In genomic region chr9:131899248-131899882, GRCh38 we compare ENCODE assay signal across 19 cellular contexts.
DNase-seq lines count a peak whose midpoint lies in the region; ATAC-seq and TF ChIP-seq lines count a peak whose summit lies in the region.
"Had no signal": no experiment of that assay in that cellular context is flagged by ENCODE, and none has a peak within 500 bp of the region (broad histone marks: within the 10 kb centered on the region; RNA-seq: fewer than 3 reads in every experiment).

No MANE protein-coding gene starts in this region.

- no peak for ATAC-seq in sciatic nerve
- ATAC-seq in GM21367 (IDR thresholded peaks at IDR 0.05; ENCODE audit: unreplicated experiment): no peak

- H3K27ac Mint-ChIP-seq in brain: peak overlapping the region; percentile 1 to 67 (median 6)
- H3K27ac Mint-ChIP-seq: IgD-negative memory B cell had no signal

- H3K18ac ChIP-seq in neuronal stem cell (ENCODE audit: low read length): no peak overlapping the region

- intact Hi-C loops in sciatic nerve (cut with DNase I) (no loop called here), left ventricle myocardium inferior (cut with micrococcal nuclease) (no loop called here)

- peak overlapping the region; percentile 56 for H3K27ac ChIP-seq in HUES48 (ENCODE audit: low read depth, low read length)
- H3K27ac ChIP-seq in neuronal stem cell (replicated peaks; ENCODE audit: low read length): no peak overlapping the region
- no peak overlapping the region for H3K27ac ChIP-seq in left ventricle myocardium inferior (replicated peaks)
- H3K27ac ChIP-seq: C4-2B, HL-60, SJCRH30 had no signal

- H2AK5ac ChIP-seq in neuronal stem cell (ENCODE audit: low read depth, low read length): no peak overlapping the region

- no peak overlapping the region for H2BK5ac ChIP-seq in neuronal stem cell (ENCODE audit: low read length)

- no peak overlapping the region for H3K14ac ChIP-seq in neuronal stem cell (ENCODE audit: low read length)

- no peak overlapping the region for H4K91ac ChIP-seq in neuronal stem cell (ENCODE audit: low read depth, low read length, poor library complexity)

- H3K36me3 ChIP-seq in HUES48 (ENCODE audit: control insufficient read depth, insufficient read depth, low read length) (no peaks in the 10 kb centered on the region), neuronal stem cell (replicated peaks in 1 of 2; ENCODE audit: control insufficient read depth in 2 of 2, insufficient read depth in 2 of 2, low read length in 2 of 2) (no peaks in the 10 kb centered on the region), left ventricle myocardium inferior (no peaks in the 10 kb centered on the region)
- H3K36me3 ChIP-seq: HAP-1, SJCRH30 had no signal

- DNase-seq in iPS-NIHi11 (ENCODE audit: low spot score) (peak; percentile 55), neuronal stem cell (ENCODE audit: low spot score) (no peak), sciatic nerve (ENCODE audit: low spot score) (no peak), left ventricle myocardium inferior (no peak)
- DNase-seq: ACHN, AML-193, DMS79, Karpas-422, NCI-H1417 treated with DMSO at 0.1 percent for 48 hours, NCI-H187 treated with DMSO at 0.1 percent for 48 hours, NCI-H2227 treated with DMSO at 0.1 percent for 48 hours, SJCRH30 had no signal

- peaks cover 4% of the 10 kb centered on the region for H3K36me3 Mint-ChIP-seq in brain
- H3K36me3 Mint-ChIP-seq: IgD-negative memory B cell had no signal

- no peak overlapping the region for H3K4me2 ChIP-seq in neuronal stem cell (ENCODE audit: insufficient read depth, low read length, poor library complexity, severe bottlenecking)

- H3K27me3 ChIP-seq in HUES48 (ENCODE audit: control insufficient read depth, insufficient read depth, low read length) (no peaks in the 10 kb centered on the region), neuronal stem cell (ENCODE audit: control insufficient read depth in 3 of 3, insufficient read depth in 3 of 3, low read depth in 1 of 3, low read length in 3 of 3) (no peaks in the 10 kb centered on the region), left ventricle myocardium inferior (ENCODE audit: low read depth) (no peaks in the 10 kb centered on the region)
- H3K27me3 ChIP-seq: SJCRH30 had no signal

- H3K9me3 ChIP-seq in HUES48 (ENCODE audit: control insufficient read depth, insufficient read depth, low read length) (no peaks in the 10 kb centered on the region), neuronal stem cell (replicated peaks in 1 of 2; ENCODE audit: control insufficient read depth in 2 of 2, insufficient read depth in 1 of 2, low read depth in 1 of 2, low read length in 2 of 2) (no peaks in the 10 kb centered on the region), left ventricle myocardium inferior (replicated peaks) (no peaks in the 10 kb centered on the region)
- H3K9me3 ChIP-seq: HAP-1, SJCRH30 had no signal

- no peak overlapping the region for H4K8ac ChIP-seq in neuronal stem cell (ENCODE audit: low read depth, low read length)

- no peak overlapping the region for H3K9ac ChIP-seq in HUES48 (ENCODE audit: low read depth, low read length)
- no peak overlapping the region for H3K9ac ChIP-seq in neuronal stem cell (ENCODE audit: low read depth, low read length, poor library complexity)

- H3K4me3 ChIP-seq in HUES48 (ENCODE audit: low read depth, low read length) (no peak overlapping the region), neuronal stem cell (ENCODE audit: low read length in 2 of 2) (no peak overlapping the region), left ventricle myocardium inferior (no peak overlapping the region)
- H3K4me3 ChIP-seq: HAP-1, SJCRH30 had no signal

- H3K4me1 ChIP-seq in HUES48 (ENCODE audit: control insufficient read depth, insufficient read depth, low read length) (peaks cover 32% of the 10 kb centered on the region), neuronal stem cell (ENCODE audit: control insufficient read depth in 2 of 2, insufficient read depth in 1 of 2, low read depth in 1 of 2, low read length in 2 of 2) (peaks cover 9 to 16% of the 10 kb centered on the region in 2 donors), left ventricle myocardium inferior (peaks cover 1% of the 10 kb centered on the region)
- H3K4me1 ChIP-seq: HAP-1, SJCRH30 had no signal

- no peak overlapping the region for H3K4me3 Mint-ChIP-seq in brain
- H3K4me3 Mint-ChIP-seq: IgD-negative memory B cell had no signal

- no CpG with 5 or more reads among the region's 13 CpGs for WGBS in neuronal stem cell (ENCODE audit: extremely low coverage in 2 of 2, insufficient read length in 2 of 2, insufficient replicate concordance in 1 of 2), 2 donors

- peak overlapping the region; percentile 62 for H3K23ac ChIP-seq in neuronal stem cell (ENCODE audit: low read depth, low read length, poor library complexity)

- H2BK12ac ChIP-seq in neuronal stem cell (ENCODE audit: low read length): no peak overlapping the region

- peaks cover 45% of the 10 kb centered on the region for H3K4me1 Mint-ChIP-seq in brain
- H3K4me1 Mint-ChIP-seq: IgD-negative memory B cell had no signal

- H2BK120ac ChIP-seq in neuronal stem cell (ENCODE audit: low read depth, low read length): no peak overlapping the region

- H3K4ac ChIP-seq in neuronal stem cell (ENCODE audit: low read length): no peak overlapping the region

- no peak overlapping the region for H2AFZ ChIP-seq in neuronal stem cell (ENCODE audit: low read length)

- H3K9me3 Mint-ChIP-seq in brain: no peaks in the 10 kb centered on the region
- H3K9me3 Mint-ChIP-seq: IgD-negative memory B cell had no signal

- no peak for TF ChIP-seq CTCF in brain (conservative IDR thresholded peaks at IDR 0.05)
- no peak for TF ChIP-seq CTCF in left ventricle myocardium inferior (IDR thresholded peaks at IDR 0.05; ENCODE audit: borderline replicate concordance)

- no peaks in the 10 kb centered on the region for H3K27me3 Mint-ChIP-seq in brain
- H3K27me3 Mint-ChIP-seq: IgD-negative memory B cell had no signal

- H3K79me1 ChIP-seq in neuronal stem cell (ENCODE audit: low read depth, low read length): no peaks in the 10 kb centered on the region

- no peak overlapping the region for H2BK15ac ChIP-seq in neuronal stem cell (ENCODE audit: low read length)
